Comparison of ENCODE assay signal across 3 cellular contexts in genomic region chr2:224457408-224458096, GRCh38.
TF ChIP-seq lines count a peak whose summit lies in the region.

No MANE protein-coding gene starts in this region.

TF ChIP-seq in A549, 52 proteins besides CTCF, POLR2A, EP300 and RAD21:
- TF ChIP-seq MAX (IDR thresholded peaks at IDR 0.05) (no peak), RNF2 (IDR thresholded peaks at IDR 0.05; ENCODE audit: borderline replicate concordance, low read depth) (no peak), MAFK (IDR thresholded peaks at IDR 0.05; ENCODE audit: partially characterized antibody) (peak; percentile 41), NFE2L2 (conservative IDR thresholded peaks at IDR 0.05; ENCODE audit: low read length) (peak; percentile 74)

TF ChIP-seq in GM23338, 12 proteins besides CTCF, POLR2A, EP300 and RAD21 (continued from another document):
- TF ChIP-seq ZNF462 (CRISPR knock-in tag; IDR thresholded peaks at IDR 0.05): no peak
- no peak for TF ChIP-seq JUNB (IDR thresholded peaks at IDR 0.05; ENCODE audit: unreplicated experiment)
- no peak for TF ChIP-seq EZH2phosphoT487 (IDR thresholded peaks at IDR 0.05; ENCODE audit: unreplicated experiment)
- TF ChIP-seq CREB1 (CRISPR knock-in tag; IDR thresholded peaks at IDR 0.05; ENCODE audit: low read depth): no peak
- TF ChIP-seq ZNF331 (CRISPR knock-in tag; IDR thresholded peaks at IDR 0.05; ENCODE audit: low read depth): no peak
- TF ChIP-seq ZNF114 (CRISPR knock-in tag; IDR thresholded peaks at IDR 0.05): no peak
- no peak for TF ChIP-seq NANOG (IDR thresholded peaks at IDR 0.05; ENCODE audit: borderline replicate concordance)
- TF ChIP-seq REST (IDR thresholded peaks at IDR 0.05; ENCODE audit: unreplicated experiment): no peak
- no peak for TF ChIP-seq STAT1 (IDR thresholded peaks at IDR 0.05; ENCODE audit: unreplicated experiment)
- no peak for TF ChIP-seq ETS1 (IDR thresholded peaks at IDR 0.05)
- no peak for TF ChIP-seq POLR2AphosphoS5 (IDR thresholded peaks at IDR 0.05; ENCODE audit: low read depth)
TF ChIP-seq in GM23338: peak in this region for 0.

TF ChIP-seq in IMR-90, 13 proteins besides CTCF, POLR2A, EP300 and RAD21 (continued from another document):
- TF ChIP-seq NFE2L2 (IDR thresholded peaks at IDR 0.05; ENCODE audit: low read depth, low read length): peak; percentile 70
- TF ChIP-seq ELK1 (IDR thresholded peaks at IDR 0.05; ENCODE audit: borderline replicate concordance, low read depth, low read length): no peak
- no peak for TF ChIP-seq MAFK (IDR thresholded peaks at IDR 0.05; ENCODE audit: low read depth, low read length)
